Comparison of ENCODE assay signal across 18 cellular contexts in the genomic region with DNA sequence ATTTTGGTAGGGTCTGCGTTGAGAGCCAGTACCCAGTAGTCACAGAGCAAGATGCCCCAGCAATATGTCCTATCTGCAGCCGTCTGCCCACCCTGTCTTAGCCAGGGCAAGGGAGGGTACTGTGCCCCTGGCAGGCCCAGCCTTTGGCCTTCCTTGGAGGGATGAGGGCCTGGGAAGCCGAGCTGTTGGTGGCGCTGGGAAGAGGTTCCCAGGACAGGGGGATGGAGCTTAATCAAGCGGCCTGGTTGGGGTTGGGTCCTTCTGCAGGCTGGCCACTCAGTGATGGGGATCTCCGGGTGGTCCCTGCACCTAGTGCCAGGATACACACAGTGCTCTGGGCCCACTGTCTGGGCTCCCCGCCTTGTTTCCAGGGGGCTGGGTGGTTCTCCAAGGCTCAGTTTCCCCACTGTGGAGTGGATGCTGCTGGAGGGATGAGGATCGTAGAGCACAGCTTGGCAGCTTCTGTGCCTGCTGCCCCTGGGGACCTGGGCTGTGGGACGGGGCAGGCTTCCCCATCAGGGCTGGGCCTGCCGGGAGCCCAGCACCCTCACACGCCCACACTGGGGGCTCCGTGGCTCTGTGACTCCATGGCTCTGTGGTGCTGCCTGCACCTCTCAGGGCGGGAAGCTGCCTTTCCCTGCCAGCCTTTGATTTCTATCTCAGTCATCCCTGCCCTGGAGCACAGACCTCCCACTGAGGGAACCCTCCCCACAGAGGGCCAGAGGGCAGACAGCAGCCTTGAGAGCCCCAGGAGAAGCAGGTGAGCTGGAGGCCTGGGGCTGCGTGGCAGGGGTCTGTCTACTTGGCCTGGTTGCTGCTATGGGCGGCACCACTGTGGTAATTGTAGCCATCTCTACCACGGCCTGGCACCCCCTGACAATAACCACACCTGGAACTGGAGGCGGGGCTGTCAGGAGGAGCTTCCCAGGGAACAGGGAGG.
A peak's percentile ranks its signal among the peaks of the same experiment; 100 is the strongest.
DNase-seq lines count a peak whose midpoint lies in the region; ATAC-seq and TF ChIP-seq lines count a peak whose summit lies in the region.
"Had no signal": no experiment of that assay in that cellular context is flagged by ENCODE, and none has a peak within 500 bp of the region (broad histone marks: within the 10 kb centered on the region; RNA-seq: fewer than 3 reads in every experiment).

No MANE protein-coding gene starts in this region.

- H2AFZ ChIP-seq in osteoblast (ENCODE audit: low read length), result no peak overlapping the region

- TF ChIP-seq EP300 in Ishikawa (IDR thresholded peaks at IDR 0.05; ENCODE audit: borderline replicate concordance), result peak; percentile 51; the same call in 1 of the 2 replicates

- peaks cover 13% of the 10 kb centered on the region for H3K4me1 ChIP-seq in BE2C
- no peaks in the 10 kb centered on the region for H3K4me1 ChIP-seq in heart left ventricle
- no peaks in the 10 kb centered on the region for H3K4me1 ChIP-seq in osteoblast (ENCODE audit: insufficient read depth, low read length)

- H3K27ac ChIP-seq in heart left ventricle (no peak overlapping the region), osteoblast (ENCODE audit: low read depth, low read length) (no peak overlapping the region)

- no peak overlapping the region for H3K4me2 ChIP-seq in osteoblast (ENCODE audit: insufficient read depth, low read length)

- no peaks in the 10 kb centered on the region for H3K79me2 ChIP-seq in osteoblast (ENCODE audit: insufficient read depth, low read length)

- TF ChIP-seq RAD21 in Ishikawa (IDR thresholded peaks at IDR 0.05; ENCODE audit: low read depth), result no peak

- no peaks in the 10 kb centered on the region for H4K20me1 ChIP-seq in osteoblast (ENCODE audit: insufficient read depth, low read length)

- H3K36me3 ChIP-seq in BE2C (no peaks in the 10 kb centered on the region), heart left ventricle (no peaks in the 10 kb centered on the region), osteoblast (ENCODE audit: insufficient read depth, low read length) (no peaks in the 10 kb centered on the region)

- TF ChIP-seq CTCF in BE2C (IDR thresholded peaks at IDR 0.05; ENCODE audit: low read depth, low read length), result no peak
- TF ChIP-seq CTCF in heart left ventricle (IDR thresholded peaks at IDR 0.05), result no peak
- TF ChIP-seq CTCF in osteoblast (IDR thresholded peaks at IDR 0.05; ENCODE audit: extremely low read depth, low read depth, low read length), result no peak

- H3K27me3 ChIP-seq in BE2C (no peaks in the 10 kb centered on the region), heart left ventricle (peaks cover 0 to 13% (median 0%) of the 10 kb centered on the region in 9 donors), osteoblast (ENCODE audit: insufficient read depth, low read length) (no peaks in the 10 kb centered on the region)

- intact Hi-C loops in heart left ventricle (cut with DNase I), result no loop called here

- DNase-seq in BE2C, result peak; percentile 14
- peak in 4 of 5 donors; percentile 4 to 57 (median 15) for DNase-seq in heart left ventricle
- peak; percentile 38 for DNase-seq in osteoblast (ENCODE audit: insufficient read length, low spot score, missing footprints)
- no peak for DNase-seq in NCI-H1105 (lab: John Stamatoyannopoulos, UW)
- DNase-seq in stimulated activated naive CD4-positive, alpha-beta T cell treated with Interleukin-2 at 50 U/mL for 16 hours (lab: John Stamatoyannopoulos, UW), result no peak
- DNase-seq: Calu3; cerebellar nuclear complex; GDM1; GOT3; Kasumi-1; NCI-H187; NCI-H510A treated with DMSO at 0.1 percent for 48 hours; OCI-M1; stimulated activated CD4-positive, alpha-beta T cell treated with anti-CD3 and anti-CD28 coated beads, Interleukin-2, amount 100 ng/mL, for 24 hours; trophoblast cell had no signal

- H3K9me3 ChIP-seq in BE2C (no peaks in the 10 kb centered on the region), heart left ventricle (no peaks in the 10 kb centered on the region), osteoblast (ENCODE audit: low read depth, low read length) (no peaks in the 10 kb centered on the region)

- H3K4me3 ChIP-seq in BE2C (ENCODE audit: low read depth, low read length) (no peak overlapping the region), heart left ventricle (no peak overlapping the region), osteoblast (ENCODE audit: insufficient read depth, low read length) (no peak overlapping the region)

- TF ChIP-seq POLR2A in heart left ventricle (IDR thresholded peaks at IDR 0.05), result no peak

- ATAC-seq in heart left ventricle (no peak), GM19023 (IDR thresholded peaks at IDR 0.05; ENCODE audit: unreplicated experiment) (no peak), GM18867 (IDR thresholded peaks at IDR 0.05; ENCODE audit: unreplicated experiment) (no peak)

- 76 to 82% (median 76%) methylated on average over 12 to 17 of the region's 17 CpGs for WGBS in heart left ventricle, 4 donors

TF ChIP-seq in Ishikawa, 13 proteins besides CTCF, POLR2A, EP300 and RAD21:
- TF ChIP-seq TCF12 (IDR thresholded peaks at IDR 0.05; ENCODE audit: low read depth) (peak; percentile 61; the same call in 1 of the 2 replicates), ZBTB7A (IDR thresholded peaks at IDR 0.05; ENCODE audit: low read depth) (no peak)

Comparison
In these comparisons a context has a peak if more than half of its experiments do, and no peak if none do; other contexts are left out.
1. DNase-seq: peak in BE2C (single experiment), heart left ventricle (4 of 5) and osteoblast (single experiment); none in NCI-H1105 (single experiment) and stimulated activated naive CD4-positive, alpha-beta T cell treated with Interleukin-2 at 50 U/mL for 16 hours (single experiment).